18 cellular contexts compared by ENCODE assay signal in genomic region chr2:217361491-217361890, GRCh38.
DNase-seq lines count a peak whose midpoint lies in the region; ATAC-seq and TF ChIP-seq lines count a peak whose summit lies in the region.
"Had no signal": no experiment of that assay in that cellular context is flagged by ENCODE, and none has a peak within 500 bp of the region (broad histone marks: within the 10 kb centered on the region; RNA-seq: fewer than 3 reads in every experiment).

No MANE protein-coding gene starts in this region.

- H3K4me1 Mint-ChIP-seq in osteocyte (ENCODE audit: unreplicated experiment): peaks cover 56% of the 10 kb centered on the region
- no peaks in the 10 kb centered on the region for H3K4me1 Mint-ChIP-seq in effector memory CD8-positive, alpha-beta T cell (ENCODE audit: low read depth in 2 of 2)

- H3K36me3 ChIP-seq in vagina: no peaks in the 10 kb centered on the region
- H3K36me3 ChIP-seq: pancreas had no signal

- no peaks in the 10 kb centered on the region for H3K9me3 Mint-ChIP-seq in osteocyte (ENCODE audit: unreplicated experiment)
- H3K9me3 Mint-ChIP-seq in effector memory CD8-positive, alpha-beta T cell: peaks cover 0 to 3% of the 10 kb centered on the region in 2 donors
- H3K9me3 Mint-ChIP-seq: activated naive CD4-positive, alpha-beta T cell treated with anti-CD3 and anti-CD28 coated beads for 36 hours; T-helper 1 cell treated with Interleukin-12 subunit alpha and Interleukin-12 subunit beta and Interleukin-4 antibody, amounts not matched to agents 30 μg/mL and 1 μg/mL, for 36 hours had no signal

- H3K4me1 ChIP-seq in vagina: peaks cover 42% of the 10 kb centered on the region

- no peak overlapping the region for H3K4me3 Mint-ChIP-seq in osteocyte (ENCODE audit: unreplicated experiment)
- H3K4me3 Mint-ChIP-seq in effector memory CD8-positive, alpha-beta T cell: no peak overlapping the region
- H3K4me3 Mint-ChIP-seq: activated naive CD4-positive, alpha-beta T cell treated with anti-CD3 and anti-CD28 coated beads for 36 hours; T-helper 1 cell treated with Interleukin-12 subunit alpha and Interleukin-12 subunit beta and Interleukin-4 antibody, amounts not matched to agents 30 μg/mL and 1 μg/mL, for 36 hours had no signal

- no peak overlapping the region for H3K4me3 ChIP-seq in fibroblast of mammary gland (ENCODE audit: control insufficient read depth, low read depth, low read length)
- no peak overlapping the region for H3K4me3 ChIP-seq in vagina
- H3K4me3 ChIP-seq: mucosa of descending colon, pancreas had no signal

- no peak for TF ChIP-seq POLR2A in vagina (IDR thresholded peaks at IDR 0.05)

- TF ChIP-seq CTCF in fibroblast of mammary gland (conservative IDR thresholded peaks at IDR 0.05; ENCODE audit: control insufficient read depth, insufficient read depth, low read depth, low read length) (no peak), osteocyte (IDR thresholded peaks at IDR 0.05) (no peak), vagina (IDR thresholded peaks at IDR 0.05) (no peak)

- H3K27ac Mint-ChIP-seq in osteocyte (ENCODE audit: unreplicated experiment): peak overlapping the region; percentile 58
- no peak overlapping the region for H3K27ac Mint-ChIP-seq in effector memory CD8-positive, alpha-beta T cell
- H3K27ac Mint-ChIP-seq: activated naive CD4-positive, alpha-beta T cell treated with anti-CD3 and anti-CD28 coated beads for 36 hours; T-helper 1 cell treated with Interleukin-12 subunit alpha and Interleukin-12 subunit beta and Interleukin-4 antibody, amounts not matched to agents 30 μg/mL and 1 μg/mL, for 36 hours had no signal

- no peaks in the 10 kb centered on the region for H3K9me3 ChIP-seq in vagina
- H3K9me3 ChIP-seq: mucosa of descending colon, pancreas had no signal

- peaks cover 1% of the 10 kb centered on the region for H3K36me3 Mint-ChIP-seq in osteocyte (ENCODE audit: unreplicated experiment)
- no peaks in the 10 kb centered on the region for H3K36me3 Mint-ChIP-seq in effector memory CD8-positive, alpha-beta T cell (ENCODE audit: insufficient read depth)

- intact Hi-C loops in Right ventricle myocardium superior (cut with DNase I): no loop called here
- intact Hi-C loops in cardiac septum (cut with DNase I): no loop called here
- intact Hi-C loops in vagina (cut with DNase I): no loop called here

- no peaks in the 10 kb centered on the region for H3K27me3 ChIP-seq in vagina
- H3K27me3 ChIP-seq: pancreas had no signal

- peak overlapping the region; percentile 64 for H3K27ac ChIP-seq in vagina

- no peaks in the 10 kb centered on the region for H3K27me3 Mint-ChIP-seq in osteocyte (ENCODE audit: unreplicated experiment)
- H3K27me3 Mint-ChIP-seq in effector memory CD8-positive, alpha-beta T cell: no peaks in the 10 kb centered on the region

- peak; percentile 38 for ATAC-seq in Right ventricle myocardium superior (ENCODE audit: poor library complexity)
- no peak for ATAC-seq in effector memory CD8-positive, alpha-beta T cell (replicated peaks)
- ATAC-seq: stimulated activated naive CD8-positive, alpha-beta T cell treated with anti-CD3 and anti-CD28 coated beads, Interleukin-15, Interleukin-2, amounts not matched to agents 100 U/mL and 50 U/mL, for 24 hours had no signal

- no peak for DNase-seq in Right ventricle myocardium superior
- DNase-seq in cardiac septum (ENCODE audit: low spot score): no peak
- DNase-seq in fibroblast of mammary gland (ENCODE audit: low read depth): peak; percentile 15
- no peak for DNase-seq in osteocyte (ENCODE audit: extremely low spot score, unreplicated experiment)
- DNase-seq in vagina (ENCODE audit: extremely low spot score in 2 of 2): no peak
- no peak for DNase-seq in effector memory CD8-positive, alpha-beta T cell
- no peak for DNase-seq in HCEC 1CT
- DNase-seq in SHP77 treated with DMSO at 0.1 percent for 48 hours (lab: John Stamatoyannopoulos, UW): no peak
- DNase-seq: activated CD4-positive, CD25-positive, alpha-beta regulatory T cell treated with anti-CD3 and anti-CD28 coated beads, Interleukin-2, amount 50 U/mL, for 72 hours; activated CD8-positive, alpha-beta memory T cell treated with anti-CD3 and anti-CD28 coated beads, Interleukin-2, amount 50 U/mL, for 48 hours; activated naive CD4-positive, alpha-beta T cell treated with anti-CD3 and anti-CD28 coated beads for 36 hours; caudate nucleus; glutamatergic neuron; mucosa of descending colon; NCI-H526; pancreas; stimulated activated naive CD8-positive, alpha-beta T cell treated with anti-CD3 and anti-CD28 coated beads, Interleukin-15, Interleukin-2, amounts not matched to agents 100 U/mL and 50 U/mL, for 24 hours had no signal
